19 cellular contexts compared by ENCODE assay signal in genomic region chr20:38354227-38354626, GRCh38. TPM values are rescaled to one million over a fixed set of nuclear protein-coding genes. Genes with fewer than 3 reads are reported as not detected.
DNase-seq lines count a peak whose midpoint lies in the region; ATAC-seq and TF ChIP-seq lines count a peak whose summit lies in the region.
"Had no signal": no experiment of that assay in that cellular context is flagged by ENCODE, and none has a peak within 500 bp of the region (broad histone marks: within the 10 kb centered on the region; RNA-seq: fewer than 3 reads in every experiment).

No MANE protein-coding gene starts in this region.

- no peaks in the 10 kb centered on the region for H3K9me3 Mint-ChIP-seq in natural killer cell treated with Interleukin-12 subunit alpha and Interleukin-12 subunit beta and Interleukin-15 and Interleukin-18, amount 100 ng/mL, for 72 hours
- no peaks in the 10 kb centered on the region for H3K9me3 Mint-ChIP-seq in natural killer cell
- peaks cover 4% of the 10 kb centered on the region for H3K9me3 Mint-ChIP-seq in activated T-helper 1 cell treated with anti-CD3 and anti-CD28 coated beads, Interleukin-12 subunit alpha, Interleukin-12 subunit beta, Interleukin-2, Interleukin-4 antibody, amounts not matched to agents 30 ng/mL and 10 ng/mL and 1 ng/mL, durations not matched to agents 14 hours and 24 hours and 36 hours
- H3K9me3 Mint-ChIP-seq: CD4-positive, alpha-beta memory T cell had no signal

- H3K4me1 ChIP-seq in iPS-20b (ENCODE audit: insufficient read depth, low read length) (peaks cover 23% of the 10 kb centered on the region), right lobe of liver (peaks cover 0 to 80% (median 29%) of the 10 kb centered on the region in 4 donors)

- H3K27me3 ChIP-seq in iPS-20b (ENCODE audit: insufficient read depth, low read length) (no peaks in the 10 kb centered on the region), right lobe of liver (no peaks in the 10 kb centered on the region)
- H3K27me3 ChIP-seq: BLaER1 had no signal

- 61% methylated on average over 3 of the region's 10 CpGs for WGBS in right lobe of liver (ENCODE audit: insufficient coverage, low coverage, low lambda C conversion rate, missing lambda C conversion rate)

- H3K4me3 ChIP-seq in iPS-20b (ENCODE audit: low read length) (no peak overlapping the region), right lobe of liver (no peak overlapping the region)
- H3K4me3 ChIP-seq: BLaER1 had no signal

- TF ChIP-seq CTCF in natural killer cell (IDR thresholded peaks at IDR 0.05) (no peak), right lobe of liver (IDR thresholded peaks at IDR 0.05) (no peak)

- H3K36me3 ChIP-seq in iPS-20b (ENCODE audit: insufficient read depth, low read depth, low read length), result no peaks in the 10 kb centered on the region
- H3K36me3 ChIP-seq in right lobe of liver, result peaks cover 0 to 51% (median 21%) of the 10 kb centered on the region in 4 donors
- H3K36me3 ChIP-seq: BLaER1 had no signal

- H3K9me3 ChIP-seq in iPS-20b (ENCODE audit: insufficient read depth, low read depth, low read length), result no peaks in the 10 kb centered on the region
- H3K9me3 ChIP-seq in right lobe of liver, result no peaks in the 10 kb centered on the region
- H3K9me3 ChIP-seq: BLaER1 had no signal

- no peaks in the 10 kb centered on the region for H3K36me3 Mint-ChIP-seq in natural killer cell treated with Interleukin-12 subunit alpha and Interleukin-12 subunit beta and Interleukin-15 and Interleukin-18, amount 100 ng/mL, for 72 hours
- no peaks in the 10 kb centered on the region for H3K36me3 Mint-ChIP-seq in natural killer cell
- H3K36me3 Mint-ChIP-seq in activated T-helper 1 cell treated with anti-CD3 and anti-CD28 coated beads, Interleukin-12 subunit alpha, Interleukin-12 subunit beta, Interleukin-2, Interleukin-4 antibody, amounts not matched to agents 30 ng/mL and 10 ng/mL and 1 ng/mL, durations not matched to agents 14 hours and 24 hours and 36 hours (ENCODE audit: low read depth), result no peaks in the 10 kb centered on the region
- H3K36me3 Mint-ChIP-seq: CD14-positive monocyte; CD4-positive, alpha-beta memory T cell had no signal

- DNase-seq in natural killer cell treated with Interleukin-12 subunit alpha and Interleukin-12 subunit beta and Interleukin-15 and Interleukin-18, amount 100 ng/mL, for 72 hours (ENCODE audit: low spot score), result peak; percentile 42
- DNase-seq in natural killer cell, result no peak
- no peak for DNase-seq in right lobe of liver
- DNase-seq in activated naive CD4-positive, alpha-beta T cell treated with anti-CD3 and anti-CD28 coated beads, Interleukin-2, amount 50 U/mL, for 16 hours, result no peak
- DNase-seq in GM19240 (ENCODE audit: insufficient read length, low spot score), result no peak
- no peak for DNase-seq in activated T-helper 1 cell treated with anti-CD3 and anti-CD28 coated beads, Interleukin-12 subunit alpha, Interleukin-12 subunit beta, Interleukin-2, Interleukin-4 antibody, amounts not matched to agents 30 ng/mL and 10 ng/mL and 1 ng/mL, durations not matched to agents 14 hours and 24 hours and 36 hours (ENCODE audit: low spot score)
- DNase-seq: 8988T; CD4-positive, alpha-beta memory T cell; DMS153; DMS79; GDM1; HCEC 1CT; IMR-90 had no signal

- peaks cover 0 to 6% of the 10 kb centered on the region in 2 donors for H3K4me1 Mint-ChIP-seq in natural killer cell treated with Interleukin-12 subunit alpha and Interleukin-12 subunit beta and Interleukin-15 and Interleukin-18, amount 100 ng/mL, for 72 hours (ENCODE audit: low read depth in 2 of 2)
- H3K4me1 Mint-ChIP-seq in natural killer cell, result no peaks in the 10 kb centered on the region
- H3K4me1 Mint-ChIP-seq in activated T-helper 1 cell treated with anti-CD3 and anti-CD28 coated beads, Interleukin-12 subunit alpha, Interleukin-12 subunit beta, Interleukin-2, Interleukin-4 antibody, amounts not matched to agents 30 ng/mL and 10 ng/mL and 1 ng/mL, durations not matched to agents 14 hours and 24 hours and 36 hours (ENCODE audit: low read depth), result peaks cover 5% of the 10 kb centered on the region

- H3K27ac ChIP-seq in iPS-20b (ENCODE audit: low read length) (no peak overlapping the region), right lobe of liver (peak overlapping the region; percentile 32 to 81 (median 68))
- H3K27ac ChIP-seq: BLaER1 had no signal

- peak; percentile 27 for TF ChIP-seq POLR2A in right lobe of liver (IDR thresholded peaks at IDR 0.05)

- H3K27me3 Mint-ChIP-seq in natural killer cell treated with Interleukin-12 subunit alpha and Interleukin-12 subunit beta and Interleukin-15 and Interleukin-18, amount 100 ng/mL, for 72 hours, result no peaks in the 10 kb centered on the region
- no peaks in the 10 kb centered on the region for H3K27me3 Mint-ChIP-seq in natural killer cell (ENCODE audit: low read depth in 2 of 2)
- peaks cover 3% of the 10 kb centered on the region for H3K27me3 Mint-ChIP-seq in activated T-helper 1 cell treated with anti-CD3 and anti-CD28 coated beads, Interleukin-12 subunit alpha, Interleukin-12 subunit beta, Interleukin-2, Interleukin-4 antibody, amounts not matched to agents 30 ng/mL and 10 ng/mL and 1 ng/mL, durations not matched to agents 14 hours and 24 hours and 36 hours (ENCODE audit: insufficient read depth)

- H3K4me3 Mint-ChIP-seq in natural killer cell treated with Interleukin-12 subunit alpha and Interleukin-12 subunit beta and Interleukin-15 and Interleukin-18, amount 100 ng/mL, for 72 hours, result no peak overlapping the region
- H3K4me3 Mint-ChIP-seq in natural killer cell, result no peak overlapping the region
- no peak overlapping the region for H3K4me3 Mint-ChIP-seq in activated T-helper 1 cell treated with anti-CD3 and anti-CD28 coated beads, Interleukin-12 subunit alpha, Interleukin-12 subunit beta, Interleukin-2, Interleukin-4 antibody, amounts not matched to agents 30 ng/mL and 10 ng/mL and 1 ng/mL, durations not matched to agents 14 hours and 24 hours and 36 hours
- H3K4me3 Mint-ChIP-seq: CD14-positive monocyte; CD4-positive, alpha-beta memory T cell had no signal

- intact Hi-C loops in natural killer cell (cut with micrococcal nuclease), result no loop called here
- intact Hi-C loops in right lobe of liver (cut with DNase I), result no loop called here
- intact Hi-C loops in activated T-helper 1 cell treated with anti-CD3 and anti-CD28 coated beads, Interleukin-12 subunit alpha, Interleukin-12 subunit beta, Interleukin-2, Interleukin-4 antibody, amounts not matched to agents 30 ng/mL and 10 ng/mL and 1 ng/mL, durations not matched to agents 14 hours and 24 hours and 36 hours (cut with micrococcal nuclease), result no loop called here

- H3K9ac ChIP-seq in iPS-20b (ENCODE audit: low read depth, low read length), result peak overlapping the region; percentile 19; the same call in 1 of the 2 replicates
- H3K9ac ChIP-seq: BLaER1 had no signal

- H3K27ac Mint-ChIP-seq in natural killer cell treated with Interleukin-12 subunit alpha and Interleukin-12 subunit beta and Interleukin-15 and Interleukin-18, amount 100 ng/mL, for 72 hours, result no peak overlapping the region
- H3K27ac Mint-ChIP-seq in natural killer cell, result no peak overlapping the region
- H3K27ac Mint-ChIP-seq in activated T-helper 1 cell treated with anti-CD3 and anti-CD28 coated beads, Interleukin-12 subunit alpha, Interleukin-12 subunit beta, Interleukin-2, Interleukin-4 antibody, amounts not matched to agents 30 ng/mL and 10 ng/mL and 1 ng/mL, durations not matched to agents 14 hours and 24 hours and 36 hours, result no peak overlapping the region
- H3K27ac Mint-ChIP-seq: CD4-positive, alpha-beta memory T cell had no signal

- no peak for ATAC-seq in natural killer cell treated with Interleukin-12 subunit alpha and Interleukin-12 subunit beta and Interleukin-15 and Interleukin-18, amount 100 ng/mL, for 72 hours
- ATAC-seq in natural killer cell (no peak), right lobe of liver (no peak)

RNA-seq across cellular contexts. Expression of gene LBP, which starts 7.9 kb away (rescaled TPM):
- not detected for total RNA-seq in natural killer cell treated with Interleukin-12 subunit alpha and Interleukin-12 subunit beta and Interleukin-15 and Interleukin-18, amount 100 ng/mL, for 72 hours
- total RNA-seq in natural killer cell (not detected), right lobe of liver (1,000 to 10,000 TPM in 3 of 6 experiments, 100 to 1,000 TPM in 3; 380 to 2,142 (median 1,251) TPM)
- total RNA-seq in activated T-helper 1 cell treated with anti-CD3 and anti-CD28 coated beads, Interleukin-12 subunit alpha, Interleukin-12 subunit beta, Interleukin-2, Interleukin-4 antibody, amounts not matched to agents 30 ng/mL and 10 ng/mL and 1 ng/mL, durations not matched to agents 14 hours and 24 hours and 36 hours, result not detected in 2 replicates
- total RNA-seq: A673; CD4-positive, alpha-beta memory T cell; Daoy; IMR-90 had no signal

RNA-seq across cellular contexts. Expression of gene BPI, which starts 50.3 kb away (rescaled TPM):
- not detected for total RNA-seq in natural killer cell treated with Interleukin-12 subunit alpha and Interleukin-12 subunit beta and Interleukin-15 and Interleukin-18, amount 100 ng/mL, for 72 hours
- under 1 TPM in 1 of 3 donors, not detected in 2; 0.20 TPM for total RNA-seq in natural killer cell
- 1 to 10 TPM in 1 of 6 experiments, under 1 TPM in 3, not detected in 2; 0.26 to 1.3 (median 0.60) TPM for total RNA-seq in right lobe of liver
- not detected in 2 replicates for total RNA-seq in activated T-helper 1 cell treated with anti-CD3 and anti-CD28 coated beads, Interleukin-12 subunit alpha, Interleukin-12 subunit beta, Interleukin-2, Interleukin-4 antibody, amounts not matched to agents 30 ng/mL and 10 ng/mL and 1 ng/mL, durations not matched to agents 14 hours and 24 hours and 36 hours
- total RNA-seq: A673; CD4-positive, alpha-beta memory T cell; Daoy; HT-29; IMR-90 had no signal

Comparison
In these comparisons a context has a peak if more than half of its experiments do, and no peak if none do; other contexts are left out.
1. RNA of gene LBP, which starts 7.9 kb away (total RNA-seq): 380 to 2,142 TPM in right lobe of liver; not detected in natural killer cell treated with Interleukin-12 subunit alpha and Interleukin-12 subunit beta and Interleukin-15 and Interleukin-18, amount 100 ng/mL, for 72 hours, not detected in natural killer cell and not detected in activated T-helper 1 cell treated with anti-CD3 and anti-CD28 coated beads, Interleukin-12 subunit alpha, Interleukin-12 subunit beta, Interleukin-2, Interleukin-4 antibody, amounts not matched to agents 30 ng/mL and 10 ng/mL and 1 ng/mL, durations not matched to agents 14 hours and 24 hours and 36 hours; every median in the first group is over 100 times any median in the second.